1 cellular context compared by ENCODE assay signal in genomic region chr7:139950881-139951525, GRCh38.
TF ChIP-seq lines count a peak whose summit lies in the region.

No MANE protein-coding gene starts in this region.

TF ChIP-seq in A549, 52 proteins besides CTCF, POLR2A, EP300 and RAD21 (continued from another document):
- no peak for TF ChIP-seq ATOH8 (CRISPR knock-in tag; IDR thresholded peaks at IDR 0.05; ENCODE audit: low read depth)
- TF ChIP-seq ESRRA (IDR thresholded peaks at IDR 0.05; ENCODE audit: borderline replicate concordance, low read length), result no peak
- no peak for TF ChIP-seq CBX2 (IDR thresholded peaks at IDR 0.05; ENCODE audit: borderline replicate concordance, low read depth)
- no peak for TF ChIP-seq RNF2 (IDR thresholded peaks at IDR 0.05; ENCODE audit: borderline replicate concordance, low read depth)
- peak; percentile 31; the same call in 1 of the 2 replicates for TF ChIP-seq GATA3 (IDR thresholded peaks at IDR 0.05; ENCODE audit: borderline replicate concordance)
- TF ChIP-seq MAFK (IDR thresholded peaks at IDR 0.05; ENCODE audit: partially characterized antibody), result no peak
- no peak for TF ChIP-seq MYC (IDR thresholded peaks at IDR 0.05; ENCODE audit: borderline replicate concordance, low read length)
- TF ChIP-seq MAX (IDR thresholded peaks at IDR 0.05), result peak; percentile 34; the same call in 1 of the 2 replicates
- TF ChIP-seq ZFP36 (IDR thresholded peaks at IDR 0.05; ENCODE audit: borderline replicate concordance, partially characterized antibody), result no peak
TF ChIP-seq in A549: peak in this region for 3.
